ENCODE assay signal across 22 cellular contexts in genomic region chr4:48041535-48042137, GRCh38. TPM values are rescaled to one million over a fixed set of nuclear protein-coding genes. Genes with fewer than 3 reads are reported as not detected.
DNase-seq lines count a peak whose midpoint lies in the region; ATAC-seq, FAIRE-seq and TF ChIP-seq lines count a peak whose summit lies in the region.
"Had no signal": no experiment of that assay in that cellular context is flagged by ENCODE, and none has a peak within 500 bp of the region (broad histone marks: within the 10 kb centered on the region; RNA-seq: fewer than 3 reads in every experiment).

No MANE protein-coding gene starts in this region.

- no peak overlapping the region for H3K4me2 ChIP-seq in Karpas-422 (ENCODE audit: low read depth, low read length, poor library complexity, severe bottlenecking)
- H3K4me2 ChIP-seq in GM12878 (ENCODE audit: control insufficient read depth, insufficient read depth): peak overlapping the region; percentile 15
- H3K4me2 ChIP-seq: BLaER1 had no signal

- intact Hi-C loops in GM12878 (cut with micrococcal nuclease; ENCODE audit: unreplicated experiment): loop anchor here (10.0 kb wide), 1 partner anchor 527 kb away; no protein-coding TSS in a partner anchor

- H3K27ac ChIP-seq in Karpas-422 (ENCODE audit: low read length): no peak overlapping the region
- peak overlapping the region; percentile 2; the same call in 1 of the 2 replicates for H3K27ac ChIP-seq in GM12878 (ENCODE audit: control insufficient read depth, insufficient read depth)
- H3K27ac ChIP-seq: BLaER1, cardiac muscle cell, left lung, parathyroid adenoma, sigmoid colon, uterus had no signal

- SMC1A ChIA-PET in GM12878 (lab: Charles Lee; ENCODE audit: uncharacterized antibody, unreplicated experiment): interaction anchor here (1.2 to 11.7 kb wide), 7 partner anchors 9 to 49 kb away, joined by 3 to 268 read pairs (median 4); no protein-coding TSS in a partner anchor

- H3K36me3 ChIP-seq in Karpas-422 (ENCODE audit: insufficient read depth, low read length) (no peaks in the 10 kb centered on the region), GM12878 (ENCODE audit: control insufficient read depth in 2 of 2, insufficient read depth in 2 of 2, low read length in 1 of 2) (no peaks in the 10 kb centered on the region)
- H3K36me3 ChIP-seq: BLaER1, cardiac muscle cell, left lung, sigmoid colon, uterus had no signal

- no peak for TF ChIP-seq POLR2A in GM12878 (IDR thresholded peaks at IDR 0.05; ENCODE audit: low read depth, low read length)

- POLR2A ChIA-PET in GM12878 (lab: Charles Lee): interaction anchor here (0.6 kb wide), 2 partner anchors 300 to 318 kb away, joined by 3 to 5 read pairs; no protein-coding TSS in a partner anchor

- TF ChIP-seq CTCF in GM12878 (IDR thresholded peaks at IDR 0.05 in 2 of 3, conservative IDR thresholded peaks at IDR 0.05 in 1 of 3; ENCODE audit: control insufficient read depth in 2 of 3, extremely low read depth in 1 of 3, insufficient read depth in 1 of 3, low read depth in 3 of 3, low read length in 3 of 3): no peak

- H2AFZ ChIP-seq in Karpas-422 (ENCODE audit: low read length): no peak overlapping the region
- H2AFZ ChIP-seq in GM12878 (ENCODE audit: control insufficient read depth, low read depth, low read length): no peak overlapping the region
- H2AFZ ChIP-seq: parathyroid adenoma had no signal

- H3K9ac ChIP-seq in Karpas-422 (ENCODE audit: low read length) (no peak overlapping the region), GM12878 (ENCODE audit: control insufficient read depth, insufficient read depth, low read length) (no peak overlapping the region)
- H3K9ac ChIP-seq: BLaER1, parathyroid adenoma had no signal

- RAD21 ChIA-PET in GM12878 (lab: Charles Lee; ENCODE audit: unreplicated experiment): interaction anchor here (0.7 to 1.5 kb wide), 3 partner anchors 8 to 24 kb away, joined by 3 to 7 read pairs (median 4); no protein-coding TSS in a partner anchor

- BruUV-seq in GM12878 (replicated peaks; lab: Mats Ljungman, UMichigan): no TSS peak

- peaks cover 68% of the 10 kb centered on the region for H3K4me1 ChIP-seq in Karpas-422 (ENCODE audit: low read length)
- peaks cover 51% of the 10 kb centered on the region for H3K4me1 ChIP-seq in GM12878 (ENCODE audit: control insufficient read depth, insufficient read depth, low read length)
- H3K4me1 ChIP-seq: sigmoid colon, uterus had no signal

- CTCF ChIA-PET in GM12878 (lab: Yijun Ruan, JAX): interaction anchor here (0.5 to 2.7 kb wide), 11 partner anchors 8 to 545 kb away, joined by 3 to 24 read pairs (median 4); no protein-coding TSS in a partner anchor

- in situ Hi-C loops in GM12878 (cut with MboI): no loop called here

- H4K20me1 ChIP-seq in Karpas-422 (ENCODE audit: insufficient read depth, low read depth, low read length) (no peaks in the 10 kb centered on the region), GM12878 (ENCODE audit: control insufficient read depth, insufficient read depth) (no peaks in the 10 kb centered on the region)
- H4K20me1 ChIP-seq: BLaER1 had no signal

- H3K79me2 ChIP-seq in Karpas-422 (ENCODE audit: low read length) (no peaks in the 10 kb centered on the region), GM12878 (ENCODE audit: control insufficient read depth, insufficient read depth, low read length) (no peaks in the 10 kb centered on the region)
- H3K79me2 ChIP-seq: parathyroid adenoma had no signal

- H3K27me3 ChIP-seq in Karpas-422 (ENCODE audit: low read length): no peaks in the 10 kb centered on the region
- no peaks in the 10 kb centered on the region for H3K27me3 ChIP-seq in GM12878 (replicated peaks in 1 of 2; ENCODE audit: control insufficient read depth in 2 of 2, insufficient read depth in 2 of 2, low read length in 1 of 2)
- H3K27me3 ChIP-seq: BLaER1, cardiac muscle cell, uterus had no signal

- ATAC-seq in GM12878: peak; percentile 31
- ATAC-seq in stimulated activated naive CD8-positive, alpha-beta T cell treated with anti-CD3 and anti-CD28 coated beads, Interleukin-15, Interleukin-2, amounts not matched to agents 100 U/mL and 50 U/mL, for 24 hours: peak; percentile 74
- ATAC-seq in GM18858 (IDR thresholded peaks at IDR 0.05; ENCODE audit: unreplicated experiment): no peak
- ATAC-seq: left lung had no signal

- no peak for FAIRE-seq in GM12878 (lab: Jason Lieb, UNC)

- H3K9me3 ChIP-seq in Karpas-422 (ENCODE audit: low read length): no peaks in the 10 kb centered on the region
- no peaks in the 10 kb centered on the region for H3K9me3 ChIP-seq in GM12878 (replicated peaks; ENCODE audit: control insufficient read depth, insufficient read depth, low read length)
- H3K9me3 ChIP-seq: BLaER1, left lung, sigmoid colon, uterus had no signal

- H3K4me3 ChIP-seq in Karpas-422 (ENCODE audit: low read length) (no peak overlapping the region), GM12878 (no peak overlapping the region)
- H3K4me3 ChIP-seq: BLaER1, cardiac muscle cell, left lung, sigmoid colon, uterus had no signal

- 27% methylated on average over 4 of the region's 4 CpGs for WGBS in GM12878 (ENCODE audit: insufficient coverage, insufficient replicate concordance, low lambda C conversion rate, missing lambda C conversion rate)

- peak; percentile 35 for DNase-seq in activated T-cell treated with anti-CD3 and anti-CD28 coated beads for 24 hours (ENCODE audit: low read depth)
- no peak for DNase-seq in activated T-cell treated with anti-CD3 and anti-CD28 coated beads for 4 hours
- peak; percentile 37 for DNase-seq in Karpas-422
- DNase-seq in GM12878 (ENCODE audit: low read depth, low spot score): no peak
- peak; percentile 41 for DNase-seq in stimulated activated naive CD8-positive, alpha-beta T cell treated with anti-CD3 and anti-CD28 coated beads, Interleukin-15, Interleukin-2, amounts not matched to agents 100 U/mL and 50 U/mL, for 24 hours
- DNase-seq in NCI-H2171 (lab: John Stamatoyannopoulos, UW): no peak
- DNase-seq in hypothalamus (lab: John Stamatoyannopoulos, UW): no peak
- DNase-seq: Calu3, left lung, MM.1S, NCI-H1436 treated with DMSO at 0.1 percent for 48 hours, NCI-H2171 treated with DMSO at 0.1 percent for 48 hours, NCI-H526, sigmoid colon, SW 1271, uterus had no signal

- TF ChIP-seq EP300 in GM12878 (IDR thresholded peaks at IDR 0.05; ENCODE audit: borderline replicate concordance in 1 of 2, control insufficient read depth in 1 of 2, low read depth in 2 of 2, low read length in 2 of 2): no peak

- TF ChIP-seq RAD21 in GM12878 (IDR thresholded peaks at IDR 0.05; ENCODE audit: insufficient read depth, low read depth, low read length): no peak

- no peaks in the 10 kb centered on the region for H3K9me2 ChIP-seq in Karpas-422 (replicated peaks; ENCODE audit: insufficient read depth, low read length)

RNA-seq across cellular contexts. Expression of gene NIPAL1, which starts 25.1 kb away (rescaled TPM):
- 0.89 and 3.0 TPM in 2 replicates for total RNA-seq in Karpas-422 (2014; rRNA removed; shearing (Covaris generic); ENCODE audit: low replicate concordance)
- total RNA-seq in GM12878 (2013; cell fraction: nucleolus; rRNA removed): 12.6 and 12.7 TPM in 2 replicates
- total RNA-seq in GM12878 (2014; rRNA removed) (5.1 and 7.8 TPM in 2 replicates), GM12878 (2014; rRNA removed; fragmentation: Illumina TruSeq; extraction: Trizol) (9.3 and 9.7 TPM in 2 replicates), GM12878 (2021) (8.7 and 10.0 TPM in 2 replicates)
- 1.2 TPM for polyA plus RNA-seq in GM12878 (2011; ENCODE audit: low read depth)
- polyA plus RNA-seq in GM12878 (2011; rRNA removed) (0.46 and 0.62 TPM in 2 replicates), GM12878 (2014; fragmentation: Illumina TruSeq; extraction: Trizol) (8.8 and 10.3 TPM in 2 replicates), GM12878 (2014; fragmentation: Nextera tagmentation; extraction: Ambion mirVana) (1 to 10 TPM; 1.1 to 2.0 TPM), GM12878 (2014; rRNA removed) (4.7 and 5.4 TPM in 2 replicates), GM12878 (2016; fragmentation: Nextera tagmentation; extraction: Ambion mirVana) (1 to 10 TPM; 6.6 to 7.2 TPM)
- polyA plus RNA-seq in GM12878 (2011; cell fraction: cytosol; rRNA removed): 0.30 and 0.39 TPM in 2 replicates
- 0.78 and 0.82 TPM in 2 replicates for polyA plus RNA-seq in GM12878 (2011; cell fraction: nucleus; rRNA removed)
- 1.7 and 2.6 TPM in 2 replicates for polyA plus RNA-seq in GM12878 (2012)
- 0.21 and 0.80 TPM in 2 replicates for polyA minus RNA-seq in GM12878 (2011; rRNA and poly(A)+ RNA removed)
- 1.2 TPM in 1 of 2 replicates, not detected in the other for polyA minus RNA-seq in GM12878 (2011; cell fraction: cytosol; rRNA and poly(A)+ RNA removed)
- polyA minus RNA-seq in GM12878 (2011; cell fraction: nucleus; rRNA and poly(A)+ RNA removed): 0.73 and 1.5 TPM in 2 replicates
- polyA plus RNA-seq: IgD-negative memory B cell had no signal

RNA-seq across cellular contexts. Expression of gene CNGA1, which starts 25.2 kb away (rescaled TPM):
- total RNA-seq in Karpas-422 (2014; rRNA removed; shearing (Covaris generic); ENCODE audit: low replicate concordance): not detected in 2 replicates
- 4.8 and 5.0 TPM in 2 replicates for total RNA-seq in GM12878 (2013; cell fraction: nucleolus; rRNA removed)
- total RNA-seq in GM12878 (2014; rRNA removed): 8.7 and 14.2 TPM in 2 replicates
- 4.5 and 4.7 TPM in 2 replicates for total RNA-seq in GM12878 (2014; rRNA removed; fragmentation: Illumina TruSeq; extraction: Trizol)
- total RNA-seq in GM12878 (2021): 4.8 and 5.1 TPM in 2 replicates
- 1.4 TPM for polyA plus RNA-seq in GM12878 (2011; ENCODE audit: low read depth)
- polyA plus RNA-seq in GM12878 (2011; rRNA removed): 0.32 and 0.38 TPM in 2 replicates
- polyA plus RNA-seq in GM12878 (2011; cell fraction: cytosol; rRNA removed): 0.10 and 0.48 TPM in 2 replicates
- 0.20 and 0.30 TPM in 2 replicates for polyA plus RNA-seq in GM12878 (2011; cell fraction: nucleus; rRNA removed)
- 3.3 and 3.4 TPM in 2 replicates for polyA plus RNA-seq in GM12878 (2012)
- 3.4 and 5.1 TPM in 2 replicates for polyA plus RNA-seq in GM12878 (2014; fragmentation: Illumina TruSeq; extraction: Trizol)
- polyA plus RNA-seq in GM12878 (2014; fragmentation: Nextera tagmentation; extraction: Ambion mirVana): 1 to 10 TPM; 7.9 to 8.9 TPM
- polyA plus RNA-seq in GM12878 (2014; rRNA removed): 6.0 and 6.9 TPM in 2 replicates
- polyA plus RNA-seq in GM12878 (2016; fragmentation: Nextera tagmentation; extraction: Ambion mirVana): 1 to 10 TPM; 3.9 to 5.1 TPM
- 0.95 TPM in 1 of 2 replicates, not detected in the other for polyA minus RNA-seq in GM12878 (2011; rRNA and poly(A)+ RNA removed)
- polyA minus RNA-seq in GM12878 (2011; cell fraction: cytosol; rRNA and poly(A)+ RNA removed): 1.0 TPM in 1 of 2 replicates, not detected in the other
- polyA minus RNA-seq in GM12878 (2011; cell fraction: nucleus; rRNA and poly(A)+ RNA removed): not detected in 2 replicates
- total RNA-seq: Daoy had no signal
- polyA plus RNA-seq: IgD-negative memory B cell had no signal

Comparison
In these comparisons a context has a peak if more than half of its experiments do, and no peak if none do; other contexts are left out.
1. DNase-seq: peak in activated T-cell treated with anti-CD3 and anti-CD28 coated beads for 24 hours (single experiment), Karpas-422 (single experiment) and stimulated activated naive CD8-positive, alpha-beta T cell treated with anti-CD3 and anti-CD28 coated beads, Interleukin-15, Interleukin-2, amounts not matched to agents 100 U/mL and 50 U/mL, for 24 hours (single experiment); none in activated T-cell treated with anti-CD3 and anti-CD28 coated beads for 4 hours (single experiment), GM12878 (single experiment), NCI-H2171 (single experiment) and hypothalamus (0 of 51).